8 cellular contexts compared by ENCODE assay signal in the genomic region with DNA sequence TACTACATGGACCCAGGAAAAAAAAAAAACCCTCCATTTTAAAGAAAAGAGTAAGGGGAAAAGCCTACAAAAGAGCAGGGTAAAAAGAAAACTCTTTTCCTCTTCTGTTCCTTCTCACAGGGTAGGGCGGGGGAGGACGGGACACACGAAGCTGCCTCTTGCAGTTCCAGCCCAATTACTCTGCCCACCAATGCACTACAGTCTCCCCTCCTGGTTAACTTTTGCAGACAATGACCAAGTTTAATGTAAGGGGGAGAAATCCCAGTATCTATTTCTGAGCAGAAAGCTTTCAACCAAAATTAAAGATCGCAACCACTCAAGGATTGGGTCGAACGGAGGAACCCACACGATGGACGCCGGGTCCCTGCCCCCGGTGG. TPM values are rescaled to one million over a fixed set of nuclear protein-coding genes. Genes with fewer than 3 reads are reported as not detected.
A peak's percentile ranks its signal among the peaks of the same experiment; 100 is the strongest.
DNase-seq lines count a peak whose midpoint lies in the region; ATAC-seq, FAIRE-seq and TF ChIP-seq lines count a peak whose summit lies in the region.

No MANE protein-coding gene starts in this region.

- TF ChIP-seq POLR2A in HepG2 (IDR thresholded peaks at IDR 0.05; ENCODE audit: insufficient read depth in 1 of 2, low read depth in 2 of 2, low read length in 2 of 2) (no peak), transverse colon (IDR thresholded peaks at IDR 0.05) (no peak)

- peaks cover 55% of the 10 kb centered on the region for H4K20me1 ChIP-seq in astrocyte (ENCODE audit: insufficient read depth, low read length)
- H4K20me1 ChIP-seq in HepG2 (ENCODE audit: insufficient read depth, low read length): peaks cover 33% of the 10 kb centered on the region

- no peaks in the 10 kb centered on the region for H3K9me3 Mint-ChIP-seq in astrocyte (ENCODE audit: unreplicated experiment)

- H3K4me1 Mint-ChIP-seq in astrocyte (ENCODE audit: low read depth, unreplicated experiment): peaks cover 14% of the 10 kb centered on the region

- H3K27ac ChIP-seq in astrocyte (ENCODE audit: low read depth, low read length): peak overlapping the region; percentile 75
- peak overlapping the region; percentile 81 for H3K27ac ChIP-seq in HepG2 (ENCODE audit: extremely low read length, insufficient read depth, low read length)
- peak overlapping the region; percentile 81 to 100 (median 86) for H3K27ac ChIP-seq in transverse colon

- H3K9me3 ChIP-seq in astrocyte (ENCODE audit: insufficient read depth, low read depth, low read length) (no peaks in the 10 kb centered on the region), HepG2 (ENCODE audit: low read length) (no peaks in the 10 kb centered on the region), transverse colon (no peaks in the 10 kb centered on the region)

- TF ChIP-seq EP300 in HepG2 (IDR thresholded peaks at IDR 0.05; ENCODE audit: low read depth in 2 of 2, low read length in 2 of 2) (no peak), HepG2 (CRISPR knock-in tag; IDR thresholded peaks at IDR 0.05; ENCODE audit: borderline replicate concordance) (no peak), transverse colon (IDR thresholded peaks at IDR 0.05; ENCODE audit: low read depth) (no peak)

- POLR2A ChIA-PET in HepG2 (lab: Yijun Ruan, JAX): interaction anchor here (1.2 kb wide), 1 partner anchor 277 kb away, joined by 3 read pairs; no protein-coding TSS in a partner anchor

- H3K4me3 ChIP-seq in Jurkat, Clone E6-1 (ENCODE audit: low read length): peak overlapping the region; percentile 86
- H3K4me3 ChIP-seq in astrocyte (ENCODE audit: insufficient read depth, low read depth, low read length) (peak overlapping the region; percentile 78), HepG2 (replicated peaks in 1 of 3; ENCODE audit: insufficient read depth in 1 of 3, low read depth in 2 of 3, low read length in 3 of 3) (peak overlapping the region; percentile 81 to 97 (median 82)), transverse colon (peak overlapping the region; percentile 75 to 93 (median 77))

- TF ChIP-seq CTCF in astrocyte (IDR thresholded peaks at IDR 0.05; ENCODE audit: insufficient read depth, low read depth, low read length) (no peak), HepG2 (CRISPR knock-in tag; IDR thresholded peaks at IDR 0.05) (no peak), transverse colon (IDR thresholded peaks at IDR 0.05) (no peak)

- DNase-seq in COLO829 (ENCODE audit: low spot score): peak; percentile 35
- no peak for DNase-seq in Jurkat, Clone E6-1 (ENCODE audit: low read depth, low spot score)
- no peak for DNase-seq in astrocyte (ENCODE audit: low read depth)
- DNase-seq in HepG2 (ENCODE audit: low spot score): no peak
- no peak for DNase-seq in transverse colon
- no peak for DNase-seq in MV-4-11 (lab: John Stamatoyannopoulos, UW)
- no peak for DNase-seq in occipital lobe (lab: John Stamatoyannopoulos, UW)

- peak overlapping the region; percentile 92 for H3K4me3 Mint-ChIP-seq in astrocyte (ENCODE audit: unreplicated experiment)

- peak overlapping the region; percentile 96 for H3K4me2 ChIP-seq in astrocyte (ENCODE audit: low read length)
- H3K4me2 ChIP-seq in HepG2 (ENCODE audit: low read depth, low read length): peak overlapping the region; percentile 86

- H3K27ac Mint-ChIP-seq in astrocyte (ENCODE audit: unreplicated experiment): peak overlapping the region; percentile 69

- H2AFZ ChIP-seq in astrocyte (ENCODE audit: low read depth, low read length) (peak overlapping the region; percentile 25), HepG2 (ENCODE audit: low read length) (no peak overlapping the region)

- H3K27me3 ChIP-seq in astrocyte (ENCODE audit: insufficient read depth, low read length) (peaks cover 17% of the 10 kb centered on the region), HepG2 (ENCODE audit: control insufficient read depth in 1 of 2, insufficient read depth in 2 of 2, low read length in 2 of 2) (peaks cover 9 to 25% of the 10 kb centered on the region in 2 experiments; a peak in 4 of 5 replicates), transverse colon (peaks cover 21% of the 10 kb centered on the region)

- in situ Hi-C loops in HepG2 (cut with HindIII; ENCODE audit: extremely low pct_ligation_motif_present, low pct_unique_long_range_greater_than_20kb): loop anchor here (10.0 kb wide), 1 partner anchor 268 kb away; no protein-coding TSS in a partner anchor
- in situ Hi-C loops in transverse colon (cut with MboI; ENCODE audit: low pct_ligation_motif_present in 1 of 4, low pct_unique_long_range_greater_than_20kb in 1 of 4, low sequenced_read_pairs in 3 of 4): no loop called here

- H3K9ac ChIP-seq in astrocyte (ENCODE audit: low read length): peak overlapping the region; percentile 92
- H3K9ac ChIP-seq in HepG2 (ENCODE audit: insufficient read depth, low read depth, low read length): peak overlapping the region; percentile 90

- ATAC-seq in HepG2 (no peak), GM21529 (IDR thresholded peaks at IDR 0.05; ENCODE audit: unreplicated experiment) (no peak)

- intact Hi-C loops in HepG2 (cut with micrococcal nuclease; ENCODE audit: unreplicated experiment) (loop anchor here (5.0 kb wide), 1 partner anchor 39 kb away; the partner anchor contains the start of gene BRD3OS), transverse colon (cut with DNase I; ENCODE audit: low total_unique reads) (loop anchor here (5.0 kb wide), 1 partner anchor 96 kb away; the partner anchor contains the start of gene RNU6ATAC)

- TF ChIP-seq RAD21 in HepG2 (CRISPR knock-in tag; IDR thresholded peaks at IDR 0.05): no peak

- peaks cover 20% of the 10 kb centered on the region for H3K27me3 Mint-ChIP-seq in astrocyte (ENCODE audit: low read depth, unreplicated experiment)

- H3K36me3 Mint-ChIP-seq in astrocyte (ENCODE audit: low read depth, unreplicated experiment): no peaks in the 10 kb centered on the region

- CTCF ChIA-PET in HepG2 (lab: Yijun Ruan, JAX; ENCODE audit: low intra/inter-chr PET ratio, low total read pairs): no interaction called here

- H3K4me1 ChIP-seq in astrocyte (ENCODE audit: insufficient read depth, low read length) (peaks cover 13% of the 10 kb centered on the region), HepG2 (ENCODE audit: insufficient read depth, low read length) (peaks cover 55% of the 10 kb centered on the region), transverse colon (peaks cover 12 to 38% (median 27%) of the 10 kb centered on the region in 4 donors)

- no peak for FAIRE-seq in astrocyte (lab: Jason Lieb, UNC)
- FAIRE-seq in HepG2 (lab: Jason Lieb, UNC): peak; percentile 34

- H3K79me2 ChIP-seq in astrocyte (ENCODE audit: insufficient read depth, low read length): peaks cover 59% of the 10 kb centered on the region
- peaks cover 56% of the 10 kb centered on the region for H3K79me2 ChIP-seq in HepG2 (ENCODE audit: insufficient read depth, low read length)

- H3K36me3 ChIP-seq in astrocyte (ENCODE audit: insufficient read depth, low read length) (no peaks in the 10 kb centered on the region), HepG2 (replicated peaks in 1 of 2; ENCODE audit: control insufficient read depth in 1 of 2, insufficient read depth in 2 of 2, low read length in 2 of 2) (no peaks in the 10 kb centered on the region; a peak in 1 of 5 replicates), transverse colon (no peaks in the 10 kb centered on the region)

- 0% methylated on average over 9 of the region's 10 CpGs for WGBS in HepG2 (ENCODE audit: low lambda C conversion rate)
- WGBS in transverse colon (ENCODE audit: low coverage in 1 of 2), 2 donors: 1 to 9% methylated on average over 3 to 10 of the region's 10 CpGs

- BruUV-seq in HepG2 (replicated peaks; lab: Mats Ljungman, UMichigan): TSS peak; percentile 48

RNA-seq across cellular contexts. Expression of gene BRD3, which starts 1.3 kb away (rescaled TPM):
- 26.4 TPM for polyA plus RNA-seq in Jurkat, Clone E6-1 (2012; ENCODE audit: insufficient read depth, insufficient read length)
- 39.6 and 46.7 TPM in 2 replicates for total RNA-seq in astrocyte
- total RNA-seq in HepG2 (2016; rRNA removed; fragmentation: Illumina TruSeq; extraction: Trizol): 5.9 and 11.2 TPM in 2 replicates
- 1.2 TPM in 2 replicates for total RNA-seq in HepG2 (2016; cell fraction: cytosol; rRNA removed; fragmentation: Illumina TruSeq; extraction: Trizol; ENCODE audit: low read depth)
- 7.7 and 8.4 TPM in 2 replicates for total RNA-seq in HepG2 (2016; cell fraction: insoluble cytoplasmic fraction; rRNA removed; fragmentation: Illumina TruSeq; extraction: Trizol)
- total RNA-seq in HepG2 (2016; cell fraction: membrane; rRNA removed; fragmentation: Illumina TruSeq; extraction: Trizol): 4.3 and 4.8 TPM in 2 replicates
- total RNA-seq in HepG2 (2016; cell fraction: nucleus; rRNA removed; fragmentation: Illumina TruSeq; extraction: Trizol): 8.6 and 9.0 TPM in 2 replicates
- polyA plus RNA-seq in HepG2 (2011; rRNA removed): 12.8 and 12.9 TPM in 2 replicates
- 7.3 and 8.3 TPM in 2 replicates for polyA plus RNA-seq in HepG2 (2011; cell fraction: cytosol; rRNA removed)
- 33.7 and 42.3 TPM in 2 replicates for polyA plus RNA-seq in HepG2 (2011; cell fraction: nucleus; rRNA removed)
- polyA plus RNA-seq in HepG2 (2012): 22.7 and 27.4 TPM in 2 replicates
- 1.8 and 2.3 TPM in 2 replicates for polyA plus RNA-seq in HepG2 (2016; cell fraction: cytosol; fragmentation: Illumina TruSeq; extraction: Trizol; ENCODE audit: low read depth)
- 12.6 and 17.1 TPM in 2 replicates for polyA plus RNA-seq in HepG2 (2016; cell fraction: insoluble cytoplasmic fraction; fragmentation: Illumina TruSeq; extraction: Trizol; ENCODE audit: low read depth)
- 4.3 and 4.6 TPM in 2 replicates for polyA plus RNA-seq in HepG2 (2016; cell fraction: membrane; fragmentation: Illumina TruSeq; extraction: Trizol; ENCODE audit: low read depth)
- 21.2 and 21.4 TPM in 2 replicates for polyA plus RNA-seq in HepG2 (2016; cell fraction: nucleus; fragmentation: Illumina TruSeq; extraction: Trizol; ENCODE audit: insufficient read depth, low read depth)
- 15.0 and 25.5 TPM in 2 replicates for polyA minus RNA-seq in HepG2 (2011; rRNA and poly(A)+ RNA removed; ENCODE audit: low replicate concordance)
- polyA minus RNA-seq in HepG2 (2011; cell fraction: cytosol; rRNA and poly(A)+ RNA removed): 23.5 and 27.0 TPM in 2 replicates
- polyA minus RNA-seq in HepG2 (2011; cell fraction: nucleus; rRNA and poly(A)+ RNA removed): 13.3 and 16.8 TPM in 2 replicates
- 10 to 100 TPM; 14.5 to 21.3 (median 17.2) TPM for total RNA-seq in transverse colon
- 27.6 TPM for total RNA-seq in occipital lobe

RNA-seq across cellular contexts. Expression of gene BRD3OS, which starts 41.3 kb away (rescaled TPM):
- polyA plus RNA-seq in Jurkat, Clone E6-1 (2012; ENCODE audit: insufficient read depth, insufficient read length): 16.4 TPM
- total RNA-seq in astrocyte: 20.2 and 21.7 TPM in 2 replicates
- total RNA-seq in HepG2 (2016; rRNA removed; fragmentation: Illumina TruSeq; extraction: Trizol): 4.9 and 5.0 TPM in 2 replicates
- total RNA-seq in HepG2 (2016; cell fraction: cytosol; rRNA removed; fragmentation: Illumina TruSeq; extraction: Trizol; ENCODE audit: low read depth): 2.6 and 4.1 TPM in 2 replicates
- 4.9 and 5.5 TPM in 2 replicates for total RNA-seq in HepG2 (2016; cell fraction: insoluble cytoplasmic fraction; rRNA removed; fragmentation: Illumina TruSeq; extraction: Trizol)
- 10.3 and 11.9 TPM in 2 replicates for total RNA-seq in HepG2 (2016; cell fraction: membrane; rRNA removed; fragmentation: Illumina TruSeq; extraction: Trizol)
- 3.1 and 4.3 TPM in 2 replicates for total RNA-seq in HepG2 (2016; cell fraction: nucleus; rRNA removed; fragmentation: Illumina TruSeq; extraction: Trizol)
- 3.9 and 5.7 TPM in 2 replicates for polyA plus RNA-seq in HepG2 (2011; rRNA removed)
- polyA plus RNA-seq in HepG2 (2011; cell fraction: cytosol; rRNA removed): 3.3 and 4.0 TPM in 2 replicates
- polyA plus RNA-seq in HepG2 (2011; cell fraction: nucleus; rRNA removed): 3.3 and 3.7 TPM in 2 replicates
- 2.3 and 2.6 TPM in 2 replicates for polyA plus RNA-seq in HepG2 (2012)
- polyA plus RNA-seq in HepG2 (2016; cell fraction: cytosol; fragmentation: Illumina TruSeq; extraction: Trizol; ENCODE audit: low read depth): 4.5 and 6.0 TPM in 2 replicates
- polyA plus RNA-seq in HepG2 (2016; cell fraction: insoluble cytoplasmic fraction; fragmentation: Illumina TruSeq; extraction: Trizol; ENCODE audit: low read depth): 5.4 and 5.8 TPM in 2 replicates
- 8.8 and 10.1 TPM in 2 replicates for polyA plus RNA-seq in HepG2 (2016; cell fraction: membrane; fragmentation: Illumina TruSeq; extraction: Trizol; ENCODE audit: low read depth)
- 4.3 and 5.4 TPM in 2 replicates for polyA plus RNA-seq in HepG2 (2016; cell fraction: nucleus; fragmentation: Illumina TruSeq; extraction: Trizol; ENCODE audit: insufficient read depth, low read depth)
- polyA minus RNA-seq in HepG2 (2011; rRNA and poly(A)+ RNA removed; ENCODE audit: low replicate concordance): 5.6 and 12.7 TPM in 2 replicates
- polyA minus RNA-seq in HepG2 (2011; cell fraction: cytosol; rRNA and poly(A)+ RNA removed): 2.5 and 3.1 TPM in 2 replicates
- 1.5 and 2.1 TPM in 2 replicates for polyA minus RNA-seq in HepG2 (2011; cell fraction: nucleus; rRNA and poly(A)+ RNA removed)
- total RNA-seq in transverse colon: 1 to 10 TPM; 3.2 to 6.6 (median 4.4) TPM
- 28.4 TPM for total RNA-seq in occipital lobe
